Comparison of ENCODE assay signal across 22 cellular contexts in genomic region chr10:118278649-118279048, GRCh38.
DNase-seq lines count a peak whose midpoint lies in the region; ATAC-seq, FAIRE-seq and TF ChIP-seq lines count a peak whose summit lies in the region.
"Had no signal": no experiment of that assay in that cellular context is flagged by ENCODE, and none has a peak within 500 bp of the region (broad histone marks: within the 10 kb centered on the region; RNA-seq: fewer than 3 reads in every experiment).

No MANE protein-coding gene starts in this region.

- no peak overlapping the region for H3K4me2 ChIP-seq in Karpas-422 (ENCODE audit: low read depth, low read length, poor library complexity, severe bottlenecking)
- H3K4me2 ChIP-seq: GM23338 had no signal

- no peak overlapping the region for H3K9ac ChIP-seq in Karpas-422 (ENCODE audit: low read length)

- no peaks in the 10 kb centered on the region for H3K27me3 ChIP-seq in bronchial epithelial cell (ENCODE audit: control insufficient read depth, insufficient read depth, low read length)
- peaks cover 3% of the 10 kb centered on the region; the same call in 1 of the 2 replicates for H3K27me3 ChIP-seq in Karpas-422 (ENCODE audit: low read length)

- H4K20me1 ChIP-seq in Karpas-422 (ENCODE audit: insufficient read depth, low read depth, low read length), result no peaks in the 10 kb centered on the region

- H3K36me3 ChIP-seq in bronchial epithelial cell (ENCODE audit: control insufficient read depth, insufficient read depth, low read length) (no peaks in the 10 kb centered on the region), Karpas-422 (ENCODE audit: insufficient read depth, low read length) (no peaks in the 10 kb centered on the region; the same call in 1 of the 2 replicates)

- peaks cover 8% of the 10 kb centered on the region for H3K9me3 ChIP-seq in Karpas-422 (ENCODE audit: low read length)

- H3K4me3 ChIP-seq in AG10803 (ENCODE audit: low read length), result no peak overlapping the region
- H3K4me3 ChIP-seq in bronchial epithelial cell (ENCODE audit: low read depth, low read length), result no peak overlapping the region
- no peak overlapping the region for H3K4me3 ChIP-seq in Karpas-422 (ENCODE audit: low read length)
- H3K4me3 ChIP-seq: GM23338 had no signal

- no peak for TF ChIP-seq CTCF in AG10803 (conservative IDR thresholded peaks at IDR 0.05; ENCODE audit: low read length)
- TF ChIP-seq CTCF in bronchial epithelial cell (IDR thresholded peaks at IDR 0.05; ENCODE audit: insufficient read depth, low read length, severe bottlenecking), result no peak

- H2AFZ ChIP-seq in Karpas-422 (ENCODE audit: low read length), result no peak overlapping the region
- H2AFZ ChIP-seq: GM23338 had no signal

- peaks cover 3% of the 10 kb centered on the region; the same call in 1 of the 2 replicates for H3K4me1 ChIP-seq in Karpas-422 (ENCODE audit: low read length)

- no peaks in the 10 kb centered on the region for H3K9me2 ChIP-seq in Karpas-422 (replicated peaks; ENCODE audit: insufficient read depth, low read length)

- ATAC-seq in GM21737 (IDR thresholded peaks at IDR 0.05; ENCODE audit: unreplicated experiment), result no peak
- ATAC-seq: GM23338, HCT116, HepG2 had no signal

- DNase-seq in AG10803 (ENCODE audit: low read depth) (peak; percentile 6), HT1080 (ENCODE audit: low read depth) (peak; percentile 44), bronchial epithelial cell (ENCODE audit: low read depth) (peak; percentile 76), iris pigment epithelial cell (ENCODE audit: low read depth) (peak; percentile 51), NCI-H2029 (lab: John Stamatoyannopoulos, UW) (no peak), NK-92 (lab: John Stamatoyannopoulos, UW; ENCODE audit: unreplicated experiment) (no peak), Karpas-422 (no peak)
- DNase-seq: CD4-positive, alpha-beta T cell; DMS53; KG1; MM.1S; NCI-H1092 treated with DMSO at 0.1 percent for 48 hours; NCI-H1694; NCI-H2107; NCI-H2227 treated with DMSO at 0.1 percent for 48 hours; NCI-H524 treated with DMSO at 0.1 percent for 48 hours; SHP77 treated with DMSO at 0.1 percent for 48 hours had no signal

- H3K79me2 ChIP-seq in Karpas-422 (ENCODE audit: low read length), result no peaks in the 10 kb centered on the region

- no peak overlapping the region for H3K27ac ChIP-seq in Karpas-422 (ENCODE audit: low read length)

- no peak for FAIRE-seq in bronchial epithelial cell (lab: Jason Lieb, UNC)
- FAIRE-seq: HepG2, RCC 7860 had no signal

Comparison
In these comparisons a context has a peak if more than half of its experiments do, and no peak if none do; other contexts are left out.
1. DNase-seq: peak in AG10803 (single experiment), HT1080 (single experiment), bronchial epithelial cell (single experiment) and iris pigment epithelial cell (single experiment); none in NCI-H2029 (single experiment), NK-92 (single experiment) and Karpas-422 (single experiment).